21 cellular contexts compared by ENCODE assay signal in the genomic region with DNA sequence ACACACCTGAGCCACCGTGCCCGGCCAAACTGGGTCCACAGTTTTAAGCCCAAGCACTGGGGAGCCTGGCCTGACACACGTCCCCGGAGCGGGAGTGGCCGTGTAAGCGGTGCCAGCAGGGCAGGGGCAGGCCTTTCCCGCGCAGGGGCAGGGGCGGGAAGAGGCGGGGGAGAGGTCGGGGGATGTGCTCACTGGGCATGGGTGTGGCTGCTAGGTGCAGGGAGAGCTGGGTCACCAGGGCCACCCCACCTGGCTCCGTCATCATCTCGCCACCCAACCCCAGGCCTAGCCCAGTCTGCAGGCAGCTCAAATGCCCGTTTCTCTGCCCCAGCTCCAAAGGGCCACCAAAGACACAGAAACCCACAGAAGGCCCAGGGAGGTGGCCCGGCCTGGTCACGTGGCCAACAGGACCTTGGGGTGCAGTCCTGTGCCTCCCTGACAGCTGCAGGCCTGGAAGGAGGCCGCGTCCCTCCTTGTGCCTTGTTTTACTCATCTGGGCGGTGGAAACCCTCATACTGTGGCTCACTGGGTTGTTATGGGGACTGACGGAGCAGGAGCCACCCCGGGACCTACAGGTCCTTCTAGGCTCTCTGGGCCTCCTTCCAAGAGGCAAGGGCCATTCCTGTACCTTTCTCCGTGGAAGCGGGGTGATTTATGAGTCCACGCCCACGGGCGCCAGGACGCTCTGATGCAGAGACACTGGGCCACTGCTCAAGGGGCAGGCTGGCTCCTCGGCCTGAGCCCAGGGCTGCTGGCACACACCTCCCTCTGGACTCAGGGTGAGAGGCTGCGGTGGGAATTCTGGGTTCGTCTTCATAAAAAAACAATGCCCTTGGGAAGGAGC. TPM values are rescaled to one million over a fixed set of nuclear protein-coding genes. Genes with fewer than 3 reads are reported as not detected.
A peak's percentile ranks its signal among the peaks of the same experiment; 100 is the strongest.
DNase-seq lines count a peak whose midpoint lies in the region; ATAC-seq, FAIRE-seq and TF ChIP-seq lines count a peak whose summit lies in the region.
"Had no signal": no experiment of that assay in that cellular context is flagged by ENCODE, and none has a peak within 500 bp of the region (broad histone marks: within the 10 kb centered on the region; RNA-seq: fewer than 3 reads in every experiment).

No MANE protein-coding gene starts in this region.

- DNase-seq in Peyer's patch: peak in 2 of 3 donors; percentile 84 to 89
- no peak for DNase-seq in K562 (ENCODE audit: extremely low read depth in 1 of 4, low spot score in 3 of 4)
- DNase-seq in mesenchymal stem cell: no peak
- no peak for DNase-seq in stimulated activated effector memory CD8-positive, alpha-beta T cell treated with anti-CD3 and anti-CD28 coated beads, Interleukin-12 subunit alpha, Interleukin-12 subunit beta, amount 100 ng/mL, for 72 hours (ENCODE audit: low spot score in 2 of 2)
- no peak for DNase-seq in EL
- no peak for DNase-seq in SIG-M5 (lab: John Stamatoyannopoulos, UW)
- no peak for DNase-seq in activated effector memory CD4-positive, alpha-beta T cell treated with Interleukin-2 at 50 U/mL for 16 hours
- no peak for DNase-seq in activated T-cell treated with anti-CD3 and anti-CD28 coated beads, Interleukin-2, amount 50 U/mL, for 1 hour
- DNase-seq: ACHN, AML-193, DMS 273 treated with DMSO at 0.1 percent for 48 hours, H7, NCI-H1105 treated with DMSO at 0.1 percent for 48 hours, NCI-H1694 treated with DMSO at 0.1 percent for 48 hours, NCI-H446, NCI-H748 treated with DMSO at 0.1 percent for 48 hours had no signal

- H2BK5ac ChIP-seq in mesenchymal stem cell (ENCODE audit: low read depth, low read length, poor library complexity, severe bottlenecking): no peak overlapping the region

- H3K9me3 Mint-ChIP-seq in stimulated activated effector memory CD8-positive, alpha-beta T cell treated with anti-CD3 and anti-CD28 coated beads, Interleukin-12 subunit alpha, Interleukin-12 subunit beta, amount 100 ng/mL, for 72 hours: no peaks in the 10 kb centered on the region
- H3K9me3 Mint-ChIP-seq: CD14-positive monocyte had no signal

- 82% methylated on average over 20 of the region's 31 CpGs for WGBS in K562 (ENCODE audit: insufficient coverage, low coverage, missing lambda C conversion rate)
- 95% methylated on average over 27 of the region's 31 CpGs for WGBS in mesenchymal stem cell

- no peak overlapping the region for H2BK120ac ChIP-seq in mesenchymal stem cell (ENCODE audit: low read depth, low read length)

- peak overlapping the region; percentile 7 for H4K91ac ChIP-seq in mesenchymal stem cell (ENCODE audit: low read length)

- H3K9ac ChIP-seq in K562 (ENCODE audit: insufficient read depth in 1 of 2, low read depth in 2 of 2, low read length in 2 of 2) (peak overlapping the region in 1 of 2 experiments; percentile 45; a peak in 1 of 4 replicates), mesenchymal stem cell (ENCODE audit: low read length) (no peak overlapping the region)

- no peak overlapping the region for H3K4ac ChIP-seq in mesenchymal stem cell (ENCODE audit: low read depth in 1 of 2, low read length in 2 of 2)

- TF ChIP-seq POLR2A in Peyer's patch (IDR thresholded peaks at IDR 0.05): peak in 1 of 2 donors; percentile 32
- TF ChIP-seq POLR2A in K562 (conservative IDR thresholded peaks at IDR 0.05): no peak

- H3K4me3 Mint-ChIP-seq in stimulated activated effector memory CD8-positive, alpha-beta T cell treated with anti-CD3 and anti-CD28 coated beads, Interleukin-12 subunit alpha, Interleukin-12 subunit beta, amount 100 ng/mL, for 72 hours: no peak overlapping the region
- H3K4me3 Mint-ChIP-seq: CD14-positive monocyte had no signal

- no peaks in the 10 kb centered on the region for H3K9me1 ChIP-seq in K562 (ENCODE audit: control insufficient read depth, insufficient read depth, low read length)

- H3K4me1 Mint-ChIP-seq in stimulated activated effector memory CD8-positive, alpha-beta T cell treated with anti-CD3 and anti-CD28 coated beads, Interleukin-12 subunit alpha, Interleukin-12 subunit beta, amount 100 ng/mL, for 72 hours: peaks cover 4% of the 10 kb centered on the region
- H3K4me1 Mint-ChIP-seq: CD14-positive monocyte had no signal

- H3K18ac ChIP-seq in mesenchymal stem cell (ENCODE audit: low read depth in 1 of 2, low read length in 2 of 2): no peak overlapping the region

- no peak overlapping the region for H3K4me2 ChIP-seq in K562 (ENCODE audit: insufficient read depth, low read length)
- no peak overlapping the region for H3K4me2 ChIP-seq in mesenchymal stem cell (ENCODE audit: low read length, poor library complexity, severe bottlenecking)

- no TSS peak for BruUV-seq in K562 (replicated peaks; lab: Mats Ljungman, UMichigan)

- FAIRE-seq in K562 (lab: Jason Lieb, UNC): no peak
- FAIRE-seq: GM12892, GM19239 had no signal

- H2BK12ac ChIP-seq in mesenchymal stem cell (ENCODE audit: low read length in 2 of 2): peak overlapping the region in 1 of 2 experiments; percentile 23

- peaks cover 8% of the 10 kb centered on the region for H3K79me1 ChIP-seq in mesenchymal stem cell (replicated peaks; ENCODE audit: low read length, poor library complexity, severe bottlenecking)

- TF ChIP-seq CTCF in Peyer's patch (IDR thresholded peaks at IDR 0.05): no peak
- TF ChIP-seq CTCF in K562 (IDR thresholded peaks at IDR 0.05 in 2 of 3, conservative IDR thresholded peaks at IDR 0.05 in 1 of 3; ENCODE audit: insufficient read depth in 2 of 3, low read depth in 1 of 3, low read length in 3 of 3): no peak

- H3K4me3 ChIP-seq in Peyer's patch: no peak overlapping the region
- no peak overlapping the region for H3K4me3 ChIP-seq in K562
- H3K4me3 ChIP-seq in mesenchymal stem cell (ENCODE audit: insufficient read depth in 1 of 2, low read depth in 1 of 2, low read length in 2 of 2): no peak overlapping the region
- H3K4me3 ChIP-seq: SJSA1 had no signal

- no peaks in the 10 kb centered on the region for H3K79me2 ChIP-seq in K562 (ENCODE audit: control insufficient read depth, insufficient read depth, low read length)

- H3K27me3 ChIP-seq in Peyer's patch: no peaks in the 10 kb centered on the region
- H3K27me3 ChIP-seq in K562 (ENCODE audit: control insufficient read depth in 2 of 2, insufficient read depth in 2 of 2, low read length in 2 of 2): no peaks in the 10 kb centered on the region
- H3K27me3 ChIP-seq in mesenchymal stem cell (ENCODE audit: control insufficient read depth in 1 of 2, insufficient read depth in 1 of 2, low read length in 2 of 2): no peaks in the 10 kb centered on the region
- H3K27me3 ChIP-seq: SJSA1 had no signal

- CTCF ChIA-PET in K562 (lab: Yijun Ruan, JAX; ENCODE audit: low intra/inter-chr PET ratio): no interaction called here

- no peak overlapping the region for H2BK15ac ChIP-seq in mesenchymal stem cell (ENCODE audit: low read depth, poor library complexity, severe bottlenecking)

- H4K20me1 ChIP-seq in K562 (replicated peaks; ENCODE audit: control insufficient read depth, insufficient read depth, low read length): no peaks in the 10 kb centered on the region

- no peak overlapping the region for H3K14ac ChIP-seq in mesenchymal stem cell (ENCODE audit: low read length in 2 of 2)

- no peak for ATAC-seq in K562
- ATAC-seq in stimulated activated effector memory CD8-positive, alpha-beta T cell treated with anti-CD3 and anti-CD28 coated beads, Interleukin-12 subunit alpha, Interleukin-12 subunit beta, amount 100 ng/mL, for 72 hours: no peak

- intact Hi-C loops in K562 (cut with micrococcal nuclease): no loop called here

- H3K36me3 ChIP-seq in Peyer's patch (peaks cover 0 to 77% (median 0%) of the 10 kb centered on the region in 3 donors), K562 (ENCODE audit: control insufficient read depth, insufficient read depth, low read length) (peaks cover 68% of the 10 kb centered on the region; the same call in 2 of the 3 replicates), mesenchymal stem cell (ENCODE audit: control insufficient read depth in 1 of 2, insufficient read depth in 2 of 2, low read depth in 1 of 2, low read length in 2 of 2) (peaks cover 79 to 85% of the 10 kb centered on the region in 2 experiments)

- peaks cover 65% of the 10 kb centered on the region for H3K36me3 Mint-ChIP-seq in stimulated activated effector memory CD8-positive, alpha-beta T cell treated with anti-CD3 and anti-CD28 coated beads, Interleukin-12 subunit alpha, Interleukin-12 subunit beta, amount 100 ng/mL, for 72 hours

- H2AK5ac ChIP-seq in mesenchymal stem cell (ENCODE audit: low read length, severe bottlenecking): no peak overlapping the region

- TF ChIP-seq RAD21 in K562 (CRISPR knock-in tag; conservative IDR thresholded peaks at IDR 0.05 in 1 of 2, IDR thresholded peaks at IDR 0.05 in 1 of 2): no peak

- POLR2A ChIA-PET in K562 (lab: Yijun Ruan, JAX): interaction anchor here (0.7 kb wide), 1 partner anchor 38 kb away, joined by 3 read pairs; no protein-coding TSS in a partner anchor

- no peak overlapping the region for H4K8ac ChIP-seq in mesenchymal stem cell (ENCODE audit: low read length)

- H2AFZ ChIP-seq in K562 (ENCODE audit: low read depth, low read length) (no peak overlapping the region), mesenchymal stem cell (ENCODE audit: low read depth, low read length) (no peak overlapping the region)

- TF ChIP-seq EP300 in K562 (IDR thresholded peaks at IDR 0.05; ENCODE audit: low read length): no peak

- H3K4me1 ChIP-seq in Peyer's patch: peaks cover 0 to 17% (median 0%) of the 10 kb centered on the region in 4 donors
- H3K4me1 ChIP-seq in K562 (replicated peaks in 1 of 2; ENCODE audit: control insufficient read depth in 2 of 2, insufficient read depth in 2 of 2, low read length in 2 of 2): peaks cover 0 to 27% of the 10 kb centered on the region in 2 experiments; a peak in 2 of 5 replicates
- H3K4me1 ChIP-seq in mesenchymal stem cell (ENCODE audit: control insufficient read depth, insufficient read depth, low read depth, low read length): peaks cover 2% of the 10 kb centered on the region
- H3K4me1 ChIP-seq: SJSA1 had no signal

- peak overlapping the region; percentile 65 for H3K27ac Mint-ChIP-seq in stimulated activated effector memory CD8-positive, alpha-beta T cell treated with anti-CD3 and anti-CD28 coated beads, Interleukin-12 subunit alpha, Interleukin-12 subunit beta, amount 100 ng/mL, for 72 hours

- in situ Hi-C loops in K562 (cut with MboI): no loop called here

- no peaks in the 10 kb centered on the region for H3K9me3 ChIP-seq in Peyer's patch
- H3K9me3 ChIP-seq in K562 (replicated peaks; ENCODE audit: control insufficient read depth, insufficient read depth, low read depth, low read length): no peaks in the 10 kb centered on the region
- H3K9me3 ChIP-seq in mesenchymal stem cell (ENCODE audit: control insufficient read depth, low read length): no peaks in the 10 kb centered on the region
- H3K9me3 ChIP-seq: SJSA1 had no signal

- H3K23ac ChIP-seq in mesenchymal stem cell (ENCODE audit: low read length in 2 of 2): no peak overlapping the region

- H3K27ac ChIP-seq in Peyer's patch (peak overlapping the region in 3 of 4 donors; percentile 43 to 91 (median 82)), K562 (ENCODE audit: extremely low read depth, low read depth, low read length) (no peak overlapping the region), mesenchymal stem cell (ENCODE audit: low read length, poor library complexity, severe bottlenecking) (no peak overlapping the region)
- H3K27ac ChIP-seq: SJSA1 had no signal

RNA-seq across cellular contexts. Expression of a gene that starts 27.7 kb away (rescaled TPM):
- total RNA-seq in Peyer's patch: 100 to 1,000 TPM; 168 to 283 (median 220) TPM
- total RNA-seq in K562 (2011; cell fraction: chromatin; rRNA removed; ENCODE audit: low replicate concordance): 38.8 and 113 TPM in 2 replicates
- total RNA-seq in K562 (2011; cell fraction: nucleolus; rRNA removed): 81.4 and 92.0 TPM in 2 replicates
- 58.5 and 81.8 TPM in 2 replicates for total RNA-seq in K562 (2011; cell fraction: nucleoplasm; rRNA removed)
- 140 and 200 TPM in 2 replicates for total RNA-seq in K562 (2014; rRNA removed)
- total RNA-seq in K562 (2014; rRNA removed; fragmentation: Illumina TruSeq; extraction: Trizol): 58.3 and 60.9 TPM in 2 replicates
- total RNA-seq in K562 (2015; rRNA removed; fragmentation: Illumina TruSeq; extraction: Trizol): 72.6 and 78.0 TPM in 2 replicates
- total RNA-seq in K562 (2021): 150 and 151 TPM in 2 replicates
- polyA plus RNA-seq in K562 (2011; rRNA removed): 40.4 and 41.5 TPM in 2 replicates
- 60.4 and 128 TPM in 2 replicates for polyA plus RNA-seq in K562 (2011; cell fraction: cytosol; rRNA removed)
- 70.1 and 145 TPM in 2 replicates for polyA plus RNA-seq in K562 (2011; cell fraction: nucleus; rRNA removed)
- 110 and 220 TPM in 2 replicates for polyA plus RNA-seq in K562 (2012)
- 41.1 and 84.5 TPM in 2 replicates for polyA plus RNA-seq in K562 (2014; fragmentation: Illumina TruSeq; extraction: Trizol)
- 1 to 10 TPM; 1.0 to 5.0 TPM for polyA plus RNA-seq in K562 (2014; fragmentation: Nextera tagmentation; extraction: Ambion mirVana)
- polyA plus RNA-seq in K562 (2014; rRNA removed): 90.7 and 97.4 TPM in 2 replicates
- polyA minus RNA-seq in K562 (2011; rRNA and poly(A)+ RNA removed): 14.2 and 24.8 TPM in 2 replicates
- polyA minus RNA-seq in K562 (2011; cell fraction: cytosol; rRNA and poly(A)+ RNA removed): 63.5 and 95.7 TPM in 2 replicates
- polyA minus RNA-seq in K562 (2011; cell fraction: nucleus; rRNA and poly(A)+ RNA removed): 31.5 and 34.3 TPM in 2 replicates
- polyA plus RNA-seq in mesenchymal stem cell (2013, experiment 1 of 2): 184 TPM
- 179 TPM for polyA plus RNA-seq in mesenchymal stem cell (2013, experiment 2 of 2)

RNA-seq across cellular contexts. Expression of a gene that starts 29.6 kb away (rescaled TPM):
- total RNA-seq in Peyer's patch (100 to 1,000 TPM in 2 of 4 donors, 10 to 100 TPM in 2; 74.3 to 149 (median 96.1) TPM), K562 (2014; rRNA removed) (10.2 and 13.8 TPM in 2 replicates), K562 (2014; rRNA removed; fragmentation: Illumina TruSeq; extraction: Trizol) (1.6 and 1.8 TPM in 2 replicates), K562 (2015; rRNA removed; fragmentation: Illumina TruSeq; extraction: Trizol) (4.6 and 4.8 TPM in 2 replicates), K562 (2021) (32.7 and 34.0 TPM in 2 replicates)
- 5.4 and 20.2 TPM in 2 replicates for total RNA-seq in K562 (2011; cell fraction: chromatin; rRNA removed; ENCODE audit: low replicate concordance)
- total RNA-seq in K562 (2011; cell fraction: nucleolus; rRNA removed): 10.5 and 12.0 TPM in 2 replicates
- total RNA-seq in K562 (2011; cell fraction: nucleoplasm; rRNA removed): 5.3 and 7.3 TPM in 2 replicates
- polyA plus RNA-seq in K562 (2011; rRNA removed) (2.0 and 2.4 TPM in 2 replicates), K562 (2014; fragmentation: Illumina TruSeq; extraction: Trizol) (6.3 and 8.3 TPM in 2 replicates), K562 (2014; fragmentation: Nextera tagmentation; extraction: Ambion mirVana) (under 1 TPM; 0.11 to 0.27 TPM), K562 (2014; rRNA removed) (10.8 and 11.6 TPM in 2 replicates)
- polyA plus RNA-seq in K562 (2011; cell fraction: cytosol; rRNA removed): 2.8 and 11.2 TPM in 2 replicates
- 7.4 and 18.4 TPM in 2 replicates for polyA plus RNA-seq in K562 (2011; cell fraction: nucleus; rRNA removed)
- 8.9 and 10.8 TPM in 2 replicates for polyA plus RNA-seq in K562 (2012)
- polyA minus RNA-seq in K562 (2011; rRNA and poly(A)+ RNA removed): 1.3 and 1.7 TPM in 2 replicates
- 14.2 and 20.6 TPM in 2 replicates for polyA minus RNA-seq in K562 (2011; cell fraction: cytosol; rRNA and poly(A)+ RNA removed)
- 5.4 and 5.8 TPM in 2 replicates for polyA minus RNA-seq in K562 (2011; cell fraction: nucleus; rRNA and poly(A)+ RNA removed)
- polyA plus RNA-seq in mesenchymal stem cell (2013, experiment 1 of 2): 27.7 TPM
- polyA plus RNA-seq in mesenchymal stem cell (2013, experiment 2 of 2): 26.9 TPM

RNA-seq across cellular contexts. Expression of a gene that starts 57.2 kb away (rescaled TPM):
- total RNA-seq in Peyer's patch (100 to 1,000 TPM in 3 of 4 donors, 10 to 100 TPM in 1; 45.4 to 528 (median 270) TPM), K562 (2014; rRNA removed) (not detected in 2 replicates), K562 (2014; rRNA removed; fragmentation: Illumina TruSeq; extraction: Trizol) (not detected in 2 replicates), K562 (2015; rRNA removed; fragmentation: Illumina TruSeq; extraction: Trizol) (0.11 TPM in 1 of 2 replicates, not detected in the other), K562 (2021) (0.07 TPM in 1 of 2 replicates, not detected in the other)
- total RNA-seq in K562 (2011; cell fraction: chromatin; rRNA removed; ENCODE audit: low replicate concordance): not detected in 2 replicates
- total RNA-seq in K562 (2011; cell fraction: nucleolus; rRNA removed): not detected in 2 replicates
- not detected in 2 replicates for total RNA-seq in K562 (2011; cell fraction: nucleoplasm; rRNA removed)
- polyA plus RNA-seq in K562 (2011; rRNA removed) (0.03 TPM in 1 of 2 replicates, not detected in the other), K562 (2014; fragmentation: Illumina TruSeq; extraction: Trizol) (0.06 TPM in 1 of 2 replicates, not detected in the other), K562 (2014; fragmentation: Nextera tagmentation; extraction: Ambion mirVana) (not detected), K562 (2014; rRNA removed) (0.38 TPM in 1 of 2 replicates, not detected in the other)
- polyA plus RNA-seq in K562 (2011; cell fraction: cytosol; rRNA removed): not detected in 2 replicates
- polyA plus RNA-seq in K562 (2011; cell fraction: nucleus; rRNA removed): not detected in 2 replicates
- polyA plus RNA-seq in K562 (2012): 0.08 and 0.17 TPM in 2 replicates
- not detected in 2 replicates for polyA minus RNA-seq in K562 (2011; rRNA and poly(A)+ RNA removed)
- polyA minus RNA-seq in K562 (2011; cell fraction: cytosol; rRNA and poly(A)+ RNA removed): not detected in 2 replicates
- polyA minus RNA-seq in K562 (2011; cell fraction: nucleus; rRNA and poly(A)+ RNA removed): not detected in 2 replicates
- 0.03 TPM for polyA plus RNA-seq in mesenchymal stem cell (2013, experiment 1 of 2)
- 0.05 TPM for polyA plus RNA-seq in mesenchymal stem cell (2013, experiment 2 of 2)
- total RNA-seq: H7, HT1080, SJSA1 had no signal
- polyA plus RNA-seq: CD14-positive monocyte had no signal

Comparison
In these comparisons a context has a peak if more than half of its experiments do, and no peak if none do; other contexts are left out.
1. DNase-seq: peak in Peyer's patch (2 of 3); none in K562 (0 of 4), mesenchymal stem cell (single experiment), stimulated activated effector memory CD8-positive, alpha-beta T cell treated with anti-CD3 and anti-CD28 coated beads, Interleukin-12 subunit alpha, Interleukin-12 subunit beta, amount 100 ng/mL, for 72 hours (0 of 2), EL (single experiment), SIG-M5 (single experiment), activated effector memory CD4-positive, alpha-beta T cell treated with Interleukin-2 at 50 U/mL for 16 hours (single experiment) and activated T-cell treated with anti-CD3 and anti-CD28 coated beads, Interleukin-2, amount 50 U/mL, for 1 hour (single experiment).
2. H3K27ac ChIP-seq: peak in Peyer's patch (3 of 4); none in K562 (single experiment) and mesenchymal stem cell (single experiment).
3. RNA of a gene that starts 57.2 kb away (total RNA-seq): 45.4 to 528 TPM in Peyer's patch; 0.07 to 0.11 TPM in K562; every median in the first group is over 10 times any median in the second.